ENCODE assay signal across 1 cellular context in genomic region chr22:23557467-23557866, GRCh38.
A peak's percentile ranks its signal among the peaks of the same experiment; 100 is the strongest.
TF ChIP-seq lines count a peak whose summit lies in the region.

No MANE protein-coding gene starts in this region.

TF ChIP-seq in K562, 482 proteins besides CTCF, POLR2A, EP300 and RAD21:
- TF ChIP-seq, protein P1, sequence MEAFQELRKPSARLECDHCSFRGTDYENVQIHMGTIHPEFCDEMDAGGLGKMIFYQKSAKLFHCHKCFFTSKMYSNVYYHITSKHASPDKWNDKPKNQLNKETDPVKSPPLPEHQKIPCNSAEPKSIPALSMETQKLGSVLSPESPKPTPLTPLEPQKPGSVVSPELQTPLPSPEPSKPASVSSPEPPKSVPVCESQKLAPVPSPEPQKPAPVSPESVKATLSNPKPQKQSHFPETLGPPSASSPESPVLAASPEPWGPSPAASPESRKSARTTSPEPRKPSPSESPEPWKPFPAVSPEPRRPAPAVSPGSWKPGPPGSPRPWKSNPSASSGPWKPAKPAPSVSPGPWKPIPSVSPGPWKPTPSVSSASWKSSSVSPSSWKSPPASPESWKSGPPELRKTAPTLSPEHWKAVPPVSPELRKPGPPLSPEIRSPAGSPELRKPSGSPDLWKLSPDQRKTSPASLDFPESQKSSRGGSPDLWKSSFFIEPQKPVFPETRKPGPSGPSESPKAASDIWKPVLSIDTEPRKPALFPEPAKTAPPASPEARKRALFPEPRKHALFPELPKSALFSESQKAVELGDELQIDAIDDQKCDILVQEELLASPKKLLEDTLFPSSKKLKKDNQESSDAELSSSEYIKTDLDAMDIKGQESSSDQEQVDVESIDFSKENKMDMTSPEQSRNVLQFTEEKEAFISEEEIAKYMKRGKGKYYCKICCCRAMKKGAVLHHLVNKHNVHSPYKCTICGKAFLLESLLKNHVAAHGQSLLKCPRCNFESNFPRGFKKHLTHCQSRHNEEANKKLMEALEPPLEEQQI (IDR thresholded peaks at IDR 0.05) = no peak
- no peak for TF ChIP-seq ZBTB40 (IDR thresholded peaks at IDR 0.05)
- TF ChIP-seq ZBTB40 (CRISPR knock-in tag; IDR thresholded peaks at IDR 0.05) = no peak
- peak; percentile 67 for TF ChIP-seq RBM25 (IDR thresholded peaks at IDR 0.05; ENCODE audit: low read depth, low read length, severe bottlenecking)
- TF ChIP-seq, protein P2, sequence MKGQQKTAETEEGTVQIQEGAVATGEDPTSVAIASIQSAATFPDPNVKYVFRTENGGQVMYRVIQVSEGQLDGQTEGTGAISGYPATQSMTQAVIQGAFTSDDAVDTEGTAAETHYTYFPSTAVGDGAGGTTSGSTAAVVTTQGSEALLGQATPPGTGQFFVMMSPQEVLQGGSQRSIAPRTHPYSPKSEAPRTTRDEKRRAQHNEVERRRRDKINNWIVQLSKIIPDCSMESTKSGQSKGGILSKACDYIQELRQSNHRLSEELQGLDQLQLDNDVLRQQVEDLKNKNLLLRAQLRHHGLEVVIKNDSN (CRISPR knock-in tag; IDR thresholded peaks at IDR 0.05) = no peak
- no peak for TF ChIP-seq ZNF785 (CRISPR knock-in tag; IDR thresholded peaks at IDR 0.05)
- no peak for TF ChIP-seq IRF2 (CRISPR knock-in tag; IDR thresholded peaks at IDR 0.05)
- TF ChIP-seq LCOR (CRISPR knock-in tag; IDR thresholded peaks at IDR 0.05) = no peak
- no peak for TF ChIP-seq ZNF436 (CRISPR knock-in tag; IDR thresholded peaks at IDR 0.05)
- peak; percentile 20 for TF ChIP-seq ZFP36 (IDR thresholded peaks at IDR 0.05; ENCODE audit: low read depth, low read length, partially characterized antibody)
- TF ChIP-seq PHF8 (IDR thresholded peaks at IDR 0.05; ENCODE audit: borderline replicate concordance, low read length) = no peak
